6 cellular contexts compared by ENCODE assay signal in the genomic region with DNA sequence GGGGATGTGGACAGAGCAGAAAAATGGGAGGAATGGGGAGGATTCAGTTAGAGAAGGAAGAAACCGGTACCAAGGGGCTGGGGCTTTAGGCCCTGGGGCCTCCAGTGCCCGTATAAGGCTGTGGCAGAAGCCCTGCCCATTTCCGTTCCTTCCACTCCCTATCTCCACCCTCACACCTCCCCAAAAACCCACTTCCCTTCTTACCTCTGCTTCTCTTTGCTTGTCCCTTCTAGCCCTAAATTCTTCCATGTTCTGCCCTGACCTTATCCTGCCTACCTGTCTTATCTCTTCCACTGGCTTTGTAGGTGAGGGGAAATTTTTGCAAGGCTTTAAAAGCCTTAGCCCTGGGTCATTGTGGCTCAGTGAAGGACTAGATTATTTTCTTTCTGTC. TPM values are rescaled to one million over a fixed set of nuclear protein-coding genes. Genes with fewer than 3 reads are reported as not detected.
DNase-seq lines count a peak whose midpoint lies in the region; ATAC-seq and TF ChIP-seq lines count a peak whose summit lies in the region.

No MANE protein-coding gene starts in this region.

- H3K9me3 ChIP-seq in lower lobe of right lung: no peaks in the 10 kb centered on the region

- H3K27ac Mint-ChIP-seq in T-helper 1 cell treated with Interleukin-12 subunit alpha and Interleukin-12 subunit beta and Interleukin-4 antibody, amounts not matched to agents 30 μg/mL and 1 μg/mL, for 36 hours: peak overlapping the region; percentile 95

- H3K4me1 ChIP-seq in lower lobe of right lung: peaks cover 55% of the 10 kb centered on the region

- no peaks in the 10 kb centered on the region for H3K27me3 Mint-ChIP-seq in T-helper 1 cell treated with Interleukin-12 subunit alpha and Interleukin-12 subunit beta and Interleukin-4 antibody, amounts not matched to agents 30 μg/mL and 1 μg/mL, for 36 hours (ENCODE audit: low read depth)

- no peaks in the 10 kb centered on the region for H3K9me3 Mint-ChIP-seq in T-helper 1 cell treated with Interleukin-12 subunit alpha and Interleukin-12 subunit beta and Interleukin-4 antibody, amounts not matched to agents 30 μg/mL and 1 μg/mL, for 36 hours

- peaks cover 42% of the 10 kb centered on the region for H3K4me1 Mint-ChIP-seq in T-helper 1 cell treated with Interleukin-12 subunit alpha and Interleukin-12 subunit beta and Interleukin-4 antibody, amounts not matched to agents 30 μg/mL and 1 μg/mL, for 36 hours (ENCODE audit: low read depth)

- H3K4me3 Mint-ChIP-seq in T-helper 1 cell treated with Interleukin-12 subunit alpha and Interleukin-12 subunit beta and Interleukin-4 antibody, amounts not matched to agents 30 μg/mL and 1 μg/mL, for 36 hours: peak overlapping the region; percentile 90

- peaks cover 24% of the 10 kb centered on the region for H3K36me3 ChIP-seq in GM06990 (ENCODE audit: control insufficient read depth, insufficient read depth, low read length)
- peaks cover 50% of the 10 kb centered on the region for H3K36me3 ChIP-seq in lower lobe of right lung

- peaks cover 65% of the 10 kb centered on the region for H3K36me3 Mint-ChIP-seq in T-helper 1 cell treated with Interleukin-12 subunit alpha and Interleukin-12 subunit beta and Interleukin-4 antibody, amounts not matched to agents 30 μg/mL and 1 μg/mL, for 36 hours (ENCODE audit: low read depth)

- DNase-seq in GM06990 (ENCODE audit: extremely low read depth, insufficient read length) (no peak), lower lobe of right lung (no peak), RPMI8226 (no peak), NCI-H2227 (lab: John Stamatoyannopoulos, UW; ENCODE audit: unreplicated experiment) (no peak), NCI-H1930 (lab: John Stamatoyannopoulos, UW) (no peak)

- intact Hi-C loops in lower lobe of right lung (cut with DNase I): no loop called here

- H3K27ac ChIP-seq in lower lobe of right lung: peak overlapping the region; percentile 47

- H3K27me3 ChIP-seq in GM06990 (replicated peaks; ENCODE audit: control insufficient read depth, insufficient read depth, low read length) (no peaks in the 10 kb centered on the region), lower lobe of right lung (ENCODE audit: low read depth) (no peaks in the 10 kb centered on the region)

- no peak for TF ChIP-seq CTCF in GM06990 (IDR thresholded peaks at IDR 0.05; ENCODE audit: insufficient read depth, low read length, poor library complexity, severe bottlenecking)
- no peak for TF ChIP-seq CTCF in lower lobe of right lung (IDR thresholded peaks at IDR 0.05)

- no peak for ATAC-seq in lower lobe of right lung

- peak overlapping the region; percentile 100 for H3K4me3 ChIP-seq in GM06990 (replicated peaks; ENCODE audit: low read depth, low read length)
- peak overlapping the region; percentile 99 for H3K4me3 ChIP-seq in lower lobe of right lung

RNA-seq across cellular contexts. Expression of a gene that starts 4.1 kb away (rescaled TPM):
- total RNA-seq in lower lobe of right lung: 97.5 TPM

RNA-seq across cellular contexts. Expression of a gene that starts 4.2 kb away (rescaled TPM):
- total RNA-seq in lower lobe of right lung: 528 TPM

RNA-seq across cellular contexts. Expression of a gene that starts 4.3 kb away (rescaled TPM):
- total RNA-seq in lower lobe of right lung: 59.9 TPM

RNA-seq across cellular contexts. Expression of a gene that starts 6.8 kb away (rescaled TPM):
- 8.2 TPM for total RNA-seq in lower lobe of right lung

RNA-seq across cellular contexts. Expression of a gene that starts 12.1 kb away (rescaled TPM):
- total RNA-seq in lower lobe of right lung: 0.92 TPM
